In the genomic region with DNA sequence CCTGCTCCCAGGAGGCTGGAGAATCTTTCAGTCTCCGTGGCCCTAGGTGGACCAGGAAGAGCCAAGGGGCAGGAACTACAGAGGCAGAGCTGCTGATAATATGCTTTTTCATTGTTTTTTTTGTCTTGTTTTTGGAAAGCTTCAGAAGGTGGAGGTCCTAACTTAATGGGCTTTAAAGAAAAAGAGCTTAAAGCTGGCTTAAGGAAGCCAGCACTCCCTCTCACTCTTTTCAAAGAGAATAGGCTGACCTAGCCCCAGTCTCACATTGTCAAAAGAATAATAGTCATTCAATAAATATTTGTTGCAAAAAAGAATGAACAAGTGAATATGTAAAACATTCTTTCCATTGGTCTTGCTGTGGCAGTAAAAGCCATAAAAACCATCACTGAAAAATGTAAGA, we compare ENCODE assay signal across 17 cellular contexts.
DNase-seq lines count a peak whose midpoint lies in the region; TF ChIP-seq lines count a peak whose summit lies in the region.
"Had no signal": no experiment of that assay in that cellular context is flagged by ENCODE, and none has a peak within 500 bp of the region (broad histone marks: within the 10 kb centered on the region; RNA-seq: fewer than 3 reads in every experiment).

No MANE protein-coding gene starts in this region.

- no peaks in the 10 kb centered on the region for H3K9me3 ChIP-seq in PC-9 (ENCODE audit: insufficient read depth, low read depth)
- H3K9me3 ChIP-seq: A549; BLaER1 treated with 17β-estradiol and CSF1 and Interleukin-3, amounts not matched to agents 10 nM and 100 nM; Caco-2 had no signal

- H3K4me2 ChIP-seq in PC-9, result no peak overlapping the region
- H3K4me2 ChIP-seq: A549; BLaER1 treated with 17β-estradiol and CSF1 and Interleukin-3, amounts not matched to agents 10 nM and 100 nM had no signal

- intact Hi-C loops in PC-9 (cut with micrococcal nuclease; ENCODE audit: unreplicated experiment), result no loop called here

- no peaks in the 10 kb centered on the region for H3K79me2 ChIP-seq in PC-9 (ENCODE audit: low read depth)

- no peak overlapping the region for H3K4me3 ChIP-seq in PC-9
- H3K4me3 ChIP-seq: A549; BLaER1 treated with 17β-estradiol and CSF1 and Interleukin-3, amounts not matched to agents 10 nM and 100 nM had no signal

- no peaks in the 10 kb centered on the region; the same call in 1 of the 2 replicates for H3K9me2 ChIP-seq in PC-9 (ENCODE audit: insufficient read depth)

- H3K27ac ChIP-seq in PC-9, result no peak overlapping the region
- H3K27ac ChIP-seq: 22Rv1; A549; BLaER1 treated with 17β-estradiol and CSF1 and Interleukin-3, amounts not matched to agents 10 nM and 100 nM; C4-2B had no signal

- DNase-seq in NCI-H82 (lab: John Stamatoyannopoulos, UW), result peak; percentile 5
- DNase-seq in NCI-H82 treated with DMSO at 0.1 percent for 48 hours (lab: John Stamatoyannopoulos, UW; ENCODE audit: unreplicated experiment), result no peak
- DNase-seq in PC-9, result no peak
- DNase-seq in DMS79 (lab: John Stamatoyannopoulos, UW), result no peak
- no peak for DNase-seq in DMS153 (lab: John Stamatoyannopoulos, UW)
- DNase-seq: AML-193; Caco-2; Calu3; CD4-positive, alpha-beta T cell; CD8-positive, alpha-beta T cell; DMS53; DMS79 treated with DMSO at 0.1 percent for 48 hours; GF-D8 had no signal

- 0 out of 2 replicates have a peak overlapping the region, but pooled peaks have one; percentile 28 for H2AFZ ChIP-seq in PC-9

- no TSS peak for BruUV-seq in PC-9 (replicated peaks; lab: Mats Ljungman, UMichigan)

- CTCF ChIA-PET in PC-9 (lab: Charles Lee), result no interaction called here

- H3F3A ChIP-seq in PC-9 (ENCODE audit: insufficient read depth, low read depth), result no peaks in the 10 kb centered on the region

- TF ChIP-seq CTCF in PC-9 (conservative IDR thresholded peaks at IDR 0.05), result no peak

- H4K20me1 ChIP-seq in PC-9 (ENCODE audit: insufficient read depth), result no peaks in the 10 kb centered on the region
- H4K20me1 ChIP-seq: BLaER1 treated with 17β-estradiol and CSF1 and Interleukin-3, amounts not matched to agents 10 nM and 100 nM had no signal

- H3K4me1 ChIP-seq in PC-9 (replicated peaks; ENCODE audit: insufficient read depth), result no peaks in the 10 kb centered on the region
- H3K4me1 ChIP-seq: A549; BLaER1 treated with 17β-estradiol and CSF1 and Interleukin-3, amounts not matched to agents 10 nM and 100 nM had no signal

- no peaks in the 10 kb centered on the region for H3K27me3 ChIP-seq in PC-9 (ENCODE audit: insufficient read depth, low read depth)
- H3K27me3 ChIP-seq: BLaER1 treated with 17β-estradiol and CSF1 and Interleukin-3, amounts not matched to agents 10 nM and 100 nM had no signal

- POLR2A ChIA-PET in PC-9 (lab: Charles Lee; ENCODE audit: unreplicated experiment), result no interaction called here

- H3K36me3 ChIP-seq in PC-9 (ENCODE audit: low read depth), result no peaks in the 10 kb centered on the region
- H3K36me3 ChIP-seq: BLaER1 treated with 17β-estradiol and CSF1 and Interleukin-3, amounts not matched to agents 10 nM and 100 nM had no signal
